In the genomic region with DNA sequence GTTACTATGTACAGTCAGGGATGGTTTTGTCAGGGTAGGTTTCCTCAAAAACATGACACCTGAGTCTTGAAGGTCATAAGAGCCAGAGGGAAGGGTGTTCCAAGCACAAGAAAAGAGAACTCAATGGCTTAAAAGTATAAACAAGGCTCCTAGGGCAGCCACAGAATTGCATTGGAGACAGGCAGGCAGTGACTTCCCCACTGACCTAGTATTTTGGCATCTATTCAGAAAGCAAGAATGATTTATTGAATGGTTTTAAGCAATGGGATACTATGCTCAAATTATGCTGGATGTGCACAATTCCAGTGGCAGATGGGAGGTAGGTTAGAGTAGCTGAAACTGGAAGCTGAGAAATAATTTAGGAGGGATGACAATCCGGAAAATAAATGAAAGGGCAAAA, we compare ENCODE assay signal across 19 cellular contexts. TPM values are rescaled to one million over a fixed set of nuclear protein-coding genes. Genes with fewer than 3 reads are reported as not detected.
DNase-seq lines count a peak whose midpoint lies in the region; ATAC-seq, FAIRE-seq and TF ChIP-seq lines count a peak whose summit lies in the region.
"Had no signal": no experiment of that assay in that cellular context is flagged by ENCODE, and none has a peak within 500 bp of the region (broad histone marks: within the 10 kb centered on the region; RNA-seq: fewer than 3 reads in every experiment).

No MANE protein-coding gene starts in this region.

- intact Hi-C loops in HepG2 (cut with micrococcal nuclease; ENCODE audit: unreplicated experiment) = no loop called here
- intact Hi-C loops in right lobe of liver (cut with DNase I) = no loop called here

- TF ChIP-seq EP300 in HepG2 (IDR thresholded peaks at IDR 0.05; ENCODE audit: low read depth in 2 of 2, low read length in 2 of 2) (no peak), HepG2 (CRISPR knock-in tag; IDR thresholded peaks at IDR 0.05; ENCODE audit: borderline replicate concordance) (no peak)

- H3K36me3 ChIP-seq in HepG2 (replicated peaks in 1 of 2; ENCODE audit: control insufficient read depth in 1 of 2, insufficient read depth in 2 of 2, low read length in 2 of 2) (peaks cover 4 to 27% of the 10 kb centered on the region in 2 experiments), right lobe of liver (peaks cover 0 to 9% (median 4%) of the 10 kb centered on the region in 4 donors), astrocyte (ENCODE audit: insufficient read depth, low read length) (peaks cover 30% of the 10 kb centered on the region)

- POLR2A ChIA-PET in HepG2 (lab: Yijun Ruan, JAX) = no interaction called here

- no peaks in the 10 kb centered on the region for H3K27me3 ChIP-seq in HepG2 (ENCODE audit: control insufficient read depth in 1 of 2, insufficient read depth in 2 of 2, low read length in 2 of 2)
- H3K27me3 ChIP-seq in right lobe of liver = no peaks in the 10 kb centered on the region
- H3K27me3 ChIP-seq in astrocyte (ENCODE audit: insufficient read depth, low read length) = no peaks in the 10 kb centered on the region

- FAIRE-seq in HepG2 (lab: Jason Lieb, UNC) = no peak
- peak; percentile 29 for FAIRE-seq in astrocyte (lab: Jason Lieb, UNC)
- FAIRE-seq: A204.1, RCC 7860 had no signal

- BruUV-seq in HepG2 (replicated peaks; lab: Mats Ljungman, UMichigan) = no TSS peak

- in situ Hi-C loops in HepG2 (cut with HindIII; ENCODE audit: extremely low pct_ligation_motif_present, low pct_unique_long_range_greater_than_20kb) = no loop called here

- H3K4me1 Mint-ChIP-seq in astrocyte (ENCODE audit: low read depth, unreplicated experiment) = peaks cover 19% of the 10 kb centered on the region

- no peak for DNase-seq in HepG2 (ENCODE audit: low spot score)
- no peak for DNase-seq in right lobe of liver
- peak; percentile 73 for DNase-seq in NCI-H446 treated with DMSO at 0.1 percent for 48 hours (lab: John Stamatoyannopoulos, UW)
- DNase-seq in astrocyte (ENCODE audit: low read depth) = no peak
- DNase-seq in mucosa of gallbladder (ENCODE audit: low spot score) = no peak
- no peak for DNase-seq in stimulated activated CD4-positive, alpha-beta T cell treated with anti-CD3 and anti-CD28 coated beads, Interleukin-1b, Interleukin-23, amount 100 ng/mL, for 48 hours
- DNase-seq: CD4-positive, CD25-positive, alpha-beta regulatory T cell; KG1; NCI-H1417 treated with DMSO at 0.1 percent for 48 hours; NCI-H2029 treated with DMSO at 0.1 percent for 48 hours; NCI-H748 treated with DMSO at 0.1 percent for 48 hours; SHP77 treated with DMSO at 0.1 percent for 48 hours; T-helper 2 cell had no signal

- H3K4me3 ChIP-seq in HepG2 (replicated peaks in 1 of 3; ENCODE audit: insufficient read depth in 1 of 3, low read depth in 2 of 3, low read length in 3 of 3) = no peak overlapping the region
- no peak overlapping the region for H3K4me3 ChIP-seq in right lobe of liver
- H3K4me3 ChIP-seq in astrocyte (ENCODE audit: insufficient read depth, low read depth, low read length) = no peak overlapping the region
- H3K4me3 ChIP-seq: HAP-1 had no signal

- peaks cover 5% of the 10 kb centered on the region for H3K36me3 Mint-ChIP-seq in astrocyte (ENCODE audit: low read depth, unreplicated experiment)

- H3K79me2 ChIP-seq in HepG2 (ENCODE audit: insufficient read depth, low read length) (no peaks in the 10 kb centered on the region), astrocyte (ENCODE audit: insufficient read depth, low read length) (peaks cover 29% of the 10 kb centered on the region)

- H3K9me3 Mint-ChIP-seq in astrocyte (ENCODE audit: unreplicated experiment) = no peaks in the 10 kb centered on the region
- H3K9me3 Mint-ChIP-seq: CD4-positive, CD25-positive, alpha-beta regulatory T cell had no signal

- TF ChIP-seq CTCF in HepG2 (CRISPR knock-in tag; IDR thresholded peaks at IDR 0.05) (no peak), right lobe of liver (IDR thresholded peaks at IDR 0.05) (no peak), astrocyte (IDR thresholded peaks at IDR 0.05; ENCODE audit: insufficient read depth, low read depth, low read length) (no peak)

- H3K4me2 ChIP-seq in HepG2 (ENCODE audit: low read depth, low read length) (no peak overlapping the region), astrocyte (ENCODE audit: low read length) (no peak overlapping the region)

- no peak overlapping the region for H2AFZ ChIP-seq in HepG2 (ENCODE audit: low read length)
- H2AFZ ChIP-seq in astrocyte (ENCODE audit: low read depth, low read length) = no peak overlapping the region

- CTCF ChIA-PET in HepG2 (lab: Yijun Ruan, JAX; ENCODE audit: low intra/inter-chr PET ratio, low total read pairs) = no interaction called here

- H3K9me3 ChIP-seq in HepG2 (ENCODE audit: low read length) = no peaks in the 10 kb centered on the region
- no peaks in the 10 kb centered on the region for H3K9me3 ChIP-seq in right lobe of liver
- H3K9me3 ChIP-seq in astrocyte (ENCODE audit: insufficient read depth, low read depth, low read length) = no peaks in the 10 kb centered on the region
- H3K9me3 ChIP-seq: HAP-1 had no signal

- no peak overlapping the region for H3K27ac Mint-ChIP-seq in astrocyte (ENCODE audit: unreplicated experiment)
- H3K27ac Mint-ChIP-seq: CD4-positive, CD25-positive, alpha-beta regulatory T cell had no signal

- H3K9ac ChIP-seq in HepG2 (ENCODE audit: insufficient read depth, low read depth, low read length) (no peak overlapping the region), astrocyte (ENCODE audit: low read length) (no peak overlapping the region)

- no peak overlapping the region for H3K27ac ChIP-seq in HepG2 (ENCODE audit: extremely low read length, insufficient read depth, low read length)
- H3K27ac ChIP-seq in right lobe of liver = no peak overlapping the region
- H3K27ac ChIP-seq in astrocyte (ENCODE audit: low read depth, low read length) = no peak overlapping the region
- H3K27ac ChIP-seq: HL-60 had no signal

- no peak for TF ChIP-seq RAD21 in HepG2 (CRISPR knock-in tag; IDR thresholded peaks at IDR 0.05)

- H3K4me1 ChIP-seq in HepG2 (ENCODE audit: insufficient read depth, low read length) (no peaks in the 10 kb centered on the region), right lobe of liver (peaks cover 0 to 14% (median 8%) of the 10 kb centered on the region in 4 donors), astrocyte (ENCODE audit: insufficient read depth, low read length) (peaks cover 3% of the 10 kb centered on the region)
- H3K4me1 ChIP-seq: HAP-1 had no signal

- no peaks in the 10 kb centered on the region for H3K27me3 Mint-ChIP-seq in astrocyte (ENCODE audit: low read depth, unreplicated experiment)
- H3K27me3 Mint-ChIP-seq: CD4-positive, CD25-positive, alpha-beta regulatory T cell had no signal

- H4K20me1 ChIP-seq in HepG2 (ENCODE audit: insufficient read depth, low read length) = no peaks in the 10 kb centered on the region
- H4K20me1 ChIP-seq in astrocyte (ENCODE audit: insufficient read depth, low read length) = peaks cover 14% of the 10 kb centered on the region

- H3K4me3 Mint-ChIP-seq in astrocyte (ENCODE audit: unreplicated experiment) = no peak overlapping the region
- H3K4me3 Mint-ChIP-seq: CD4-positive, CD25-positive, alpha-beta regulatory T cell had no signal

- ATAC-seq in HepG2 (no peak), right lobe of liver (no peak), GM19463 (IDR thresholded peaks at IDR 0.05; ENCODE audit: unreplicated experiment) (no peak), HG02840 (IDR thresholded peaks at IDR 0.05; ENCODE audit: low FRiP score, unreplicated experiment) (no peak)

- TF ChIP-seq POLR2A in HepG2 (IDR thresholded peaks at IDR 0.05; ENCODE audit: insufficient read depth in 1 of 2, low read depth in 2 of 2, low read length in 2 of 2) (no peak), right lobe of liver (IDR thresholded peaks at IDR 0.05) (no peak)

- 97% methylated on average over 1 of the region's 1 CpG for WGBS in HepG2 (ENCODE audit: low lambda C conversion rate)
- WGBS in right lobe of liver (ENCODE audit: insufficient coverage, low coverage, low lambda C conversion rate, missing lambda C conversion rate) = 100% methylated on average over 1 of the region's 1 CpG

TF ChIP-seq in HepG2, 621 proteins besides CTCF, POLR2A, EP300 and RAD21 (continues in another document):
- TF ChIP-seq RBM22 (optimal IDR thresholded peaks at IDR 0.05; ENCODE audit: low read length) = peak; percentile 20

RNA-seq across cellular contexts. Expression of gene TSC22D2, which starts 54.0 kb away (rescaled TPM):
- 8.2 and 11.5 TPM in 2 replicates for total RNA-seq in HepG2 (2016; rRNA removed; fragmentation: Illumina TruSeq; extraction: Trizol)
- total RNA-seq in HepG2 (2016; cell fraction: cytosol; rRNA removed; fragmentation: Illumina TruSeq; extraction: Trizol; ENCODE audit: low read depth) = 0.79 and 0.81 TPM in 2 replicates
- total RNA-seq in HepG2 (2016; cell fraction: insoluble cytoplasmic fraction; rRNA removed; fragmentation: Illumina TruSeq; extraction: Trizol) = 7.1 and 9.7 TPM in 2 replicates
- 3.6 TPM in 2 replicates for total RNA-seq in HepG2 (2016; cell fraction: membrane; rRNA removed; fragmentation: Illumina TruSeq; extraction: Trizol)
- total RNA-seq in HepG2 (2016; cell fraction: nucleus; rRNA removed; fragmentation: Illumina TruSeq; extraction: Trizol) = 16.7 and 18.7 TPM in 2 replicates
- 4.6 and 5.5 TPM in 2 replicates for polyA plus RNA-seq in HepG2 (2011; rRNA removed)
- polyA plus RNA-seq in HepG2 (2011; cell fraction: cytosol; rRNA removed) = 1.6 and 2.1 TPM in 2 replicates
- polyA plus RNA-seq in HepG2 (2011; cell fraction: nucleus; rRNA removed) = 4.8 and 5.0 TPM in 2 replicates
- 9.0 and 10.8 TPM in 2 replicates for polyA plus RNA-seq in HepG2 (2012)
- polyA plus RNA-seq in HepG2 (2016; cell fraction: cytosol; fragmentation: Illumina TruSeq; extraction: Trizol; ENCODE audit: low read depth) = 0.38 and 0.61 TPM in 2 replicates
- polyA plus RNA-seq in HepG2 (2016; cell fraction: insoluble cytoplasmic fraction; fragmentation: Illumina TruSeq; extraction: Trizol; ENCODE audit: low read depth) = 11.1 and 16.7 TPM in 2 replicates
- 2.5 and 3.1 TPM in 2 replicates for polyA plus RNA-seq in HepG2 (2016; cell fraction: membrane; fragmentation: Illumina TruSeq; extraction: Trizol; ENCODE audit: low read depth)
- 24.7 and 29.1 TPM in 2 replicates for polyA plus RNA-seq in HepG2 (2016; cell fraction: nucleus; fragmentation: Illumina TruSeq; extraction: Trizol; ENCODE audit: insufficient read depth, low read depth)
- polyA minus RNA-seq in HepG2 (2011; rRNA and poly(A)+ RNA removed; ENCODE audit: low replicate concordance) = 5.0 and 13.7 TPM in 2 replicates
- polyA minus RNA-seq in HepG2 (2011; cell fraction: cytosol; rRNA and poly(A)+ RNA removed) = 10.4 and 11.1 TPM in 2 replicates
- polyA minus RNA-seq in HepG2 (2011; cell fraction: nucleus; rRNA and poly(A)+ RNA removed) = 44.8 and 57.3 TPM in 2 replicates
- 10 to 100 TPM; 10.3 to 30.4 (median 13.2) TPM for total RNA-seq in right lobe of liver
- 99.4 and 116 TPM in 2 replicates for total RNA-seq in astrocyte
- 25.6 TPM for total RNA-seq in mucosa of gallbladder
